Comparison of ENCODE assay signal across 1 cellular context in genomic region chr3:58432905-58433304, GRCh38.
TF ChIP-seq lines count a peak whose summit lies in the region.

No MANE protein-coding gene starts in this region.

TF ChIP-seq in HepG2, 621 proteins besides CTCF, POLR2A, EP300 and RAD21:
- no peak for TF ChIP-seq ZBTB26 (CRISPR knock-in tag; IDR thresholded peaks at IDR 0.05; ENCODE audit: borderline replicate concordance)
- no peak for TF ChIP-seq ZNF597 (CRISPR knock-in tag; IDR thresholded peaks at IDR 0.05)
- TF ChIP-seq ZNF503 (CRISPR knock-in tag; IDR thresholded peaks at IDR 0.05), result 0 out of 2 replicates have a peak, but pooled peaks have one; percentile 8
- 0 out of 2 replicates have a peak, but pooled peaks have one; percentile 0 for TF ChIP-seq ZNF777 (CRISPR knock-in tag; IDR thresholded peaks at IDR 0.05)
- TF ChIP-seq ARID2 (CRISPR knock-in tag; IDR thresholded peaks at IDR 0.05; ENCODE audit: borderline replicate concordance), result 0 out of 2 replicates have a peak, but pooled peaks have one; percentile 13
- TF ChIP-seq ZNF501 (CRISPR knock-in tag; IDR thresholded peaks at IDR 0.05), result peak; percentile 1; the same call in 1 of the 2 replicates
- TF ChIP-seq KDM5B (CRISPR knock-in tag; IDR thresholded peaks at IDR 0.05; ENCODE audit: borderline replicate concordance), result no peak
- TF ChIP-seq ZNF816 (CRISPR knock-in tag; IDR thresholded peaks at IDR 0.05; ENCODE audit: borderline replicate concordance), result 0 out of 2 replicates have a peak, but pooled peaks have one; percentile 72
- 0 out of 2 replicates have a peak, but pooled peaks have one; percentile 26 for TF ChIP-seq ZNF784 (CRISPR knock-in tag; IDR thresholded peaks at IDR 0.05; ENCODE audit: borderline replicate concordance)
